ENCODE assay signal across 8 cellular contexts in the genomic region with DNA sequence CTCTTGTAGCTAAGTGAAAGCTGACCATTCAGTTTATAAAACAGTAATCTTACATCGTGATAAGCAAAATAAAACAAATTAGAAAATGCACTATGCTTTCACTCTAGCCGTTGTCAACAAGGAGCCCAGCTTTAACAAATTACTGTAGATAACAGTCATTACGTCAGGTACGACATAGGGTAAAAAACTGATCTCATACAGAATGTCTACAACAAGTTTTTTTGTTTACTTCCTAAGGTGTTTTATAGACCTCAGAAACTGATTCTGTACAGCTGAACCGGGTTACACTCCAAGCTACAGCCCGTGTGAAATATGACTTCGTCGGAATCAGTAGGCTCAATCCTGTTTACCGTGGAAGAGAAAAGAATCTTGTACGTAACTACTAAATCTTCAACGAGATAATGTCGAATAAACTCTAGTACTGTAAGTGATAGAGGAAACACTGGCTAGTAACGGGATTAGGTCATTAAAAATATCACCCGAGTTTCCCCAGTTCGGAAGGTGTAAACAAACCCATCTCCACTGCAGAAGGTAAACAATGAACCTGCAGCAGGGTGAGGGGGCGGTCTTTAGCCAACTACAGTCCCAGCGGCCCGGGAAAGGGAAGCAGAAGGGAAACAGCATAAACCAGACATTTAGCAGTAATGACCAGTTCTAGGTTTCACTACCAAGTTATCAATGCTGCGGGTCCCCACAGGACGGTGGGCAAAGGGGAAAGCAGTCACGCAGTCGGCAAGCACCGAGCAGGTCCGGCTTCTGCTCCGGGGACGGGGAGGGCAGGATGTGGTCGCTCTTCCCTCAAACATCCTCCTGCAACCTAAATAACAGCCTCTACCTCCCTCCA. TPM values are rescaled to one million over a fixed set of nuclear protein-coding genes. Genes with fewer than 3 reads are reported as not detected.
DNase-seq lines count a peak whose midpoint lies in the region; ATAC-seq lines count a peak whose summit lies in the region.

No MANE protein-coding gene starts in this region.

- H3K27me3 Mint-ChIP-seq in activated CD4-positive, alpha-beta memory T cell treated with anti-CD3 and anti-CD28 coated beads for 36 hours = peaks cover 12% of the 10 kb centered on the region

- CTCF ChIA-PET in activated CD4-positive, alpha-beta memory T cell treated with anti-CD3 and anti-CD28 coated beads for 36 hours (lab: Charles Lee) = interaction anchor here (0.8 to 2.9 kb wide), 6 partner anchors 8 to 211 kb away, joined by 3 to 26 read pairs (median 6); no protein-coding TSS in a partner anchor

- peaks cover 31% of the 10 kb centered on the region for H3K4me1 Mint-ChIP-seq in activated CD4-positive, alpha-beta memory T cell treated with anti-CD3 and anti-CD28 coated beads for 36 hours (ENCODE audit: low read depth)

- ATAC-seq in GM18868 (IDR thresholded peaks at IDR 0.05; ENCODE audit: unreplicated experiment) = peak; percentile 35
- peak; percentile 44 for ATAC-seq in HG03095 (IDR thresholded peaks at IDR 0.05; ENCODE audit: unreplicated experiment)

- H3K9me3 Mint-ChIP-seq in activated CD4-positive, alpha-beta memory T cell treated with anti-CD3 and anti-CD28 coated beads for 36 hours = no peaks in the 10 kb centered on the region

- WGBS in mesodermal cell (ENCODE audit: insufficient coverage in 2 of 2), 2 experiments = 0 to 17% methylated on average over 7 to 13 of the region's 27 CpGs

- H3K4me3 ChIP-seq in endocrine pancreas (ENCODE audit: control insufficient read depth, insufficient read depth, low read length) (peak overlapping the region; percentile 94), mesodermal cell (ENCODE audit: extremely low read depth, insufficient read depth, low read length, poor library complexity, severe bottlenecking) (peak overlapping the region; percentile 82)

- POLR2A ChIA-PET in activated CD4-positive, alpha-beta memory T cell treated with anti-CD3 and anti-CD28 coated beads for 36 hours (lab: Charles Lee) = interaction anchor here (0.6 to 1.5 kb wide), 2 partner anchors 11 to 102 kb away, joined by 3 to 5 read pairs; no protein-coding TSS in a partner anchor

- H3K9me3 ChIP-seq in endocrine pancreas (ENCODE audit: control insufficient read depth, low read length) = no peaks in the 10 kb centered on the region
- H3K9me3 ChIP-seq in mesodermal cell (ENCODE audit: control insufficient read depth, low read length) = no peaks in the 10 kb centered on the region

- no peaks in the 10 kb centered on the region for H3K27me3 ChIP-seq in endocrine pancreas (ENCODE audit: control insufficient read depth, insufficient read depth, low read length)

- H3K27ac ChIP-seq in mesodermal cell (ENCODE audit: low read depth, low read length, severe bottlenecking) = peak overlapping the region; percentile 96

- H3K36me3 ChIP-seq in endocrine pancreas (ENCODE audit: control insufficient read depth, insufficient read depth, low read length) (no peaks in the 10 kb centered on the region), mesodermal cell (ENCODE audit: control insufficient read depth, insufficient read depth, low read length) (peaks cover 10% of the 10 kb centered on the region)

- DNase-seq in AG08395 (ENCODE audit: low spot score) (peak; percentile 20), NCI-H526 treated with DMSO at 0.1 percent for 48 hours (lab: John Stamatoyannopoulos, UW) (peak; percentile 91)
- DNase-seq in activated CD4-positive, alpha-beta memory T cell treated with anti-CD3 and anti-CD28 coated beads for 36 hours = peak; percentile 79
- peak; percentile 15 to 24 for DNase-seq in stimulated activated CD8-positive, alpha-beta memory T cell treated with anti-CD3 and anti-CD28 coated beads, Interleukin-15, amount 100 ng/mL, for 4 hours (ENCODE audit: low read depth in 2 of 2)

- peak overlapping the region; percentile 92 for H3K4me3 Mint-ChIP-seq in activated CD4-positive, alpha-beta memory T cell treated with anti-CD3 and anti-CD28 coated beads for 36 hours

- intact Hi-C loops in activated CD4-positive, alpha-beta memory T cell treated with anti-CD3 and anti-CD28 coated beads for 36 hours (cut with micrococcal nuclease) = loop anchor here (1.0 to 10.0 kb wide), 5 partner anchors 11 to 518 kb away; partner anchors contain the start of gene LIFR

- peak overlapping the region; percentile 75 for H3K9ac ChIP-seq in endocrine pancreas (ENCODE audit: control insufficient read depth, insufficient read depth, low read length)

- H3K36me3 Mint-ChIP-seq in activated CD4-positive, alpha-beta memory T cell treated with anti-CD3 and anti-CD28 coated beads for 36 hours = peaks cover 15% of the 10 kb centered on the region

- H3K4me1 ChIP-seq in endocrine pancreas (ENCODE audit: control insufficient read depth, insufficient read depth, low read length) (peaks cover 25% of the 10 kb centered on the region), mesodermal cell (ENCODE audit: control insufficient read depth, insufficient read depth, low read length, poor library complexity, severe bottlenecking) (no peaks in the 10 kb centered on the region)

- peak overlapping the region; percentile 89 for H3K27ac Mint-ChIP-seq in activated CD4-positive, alpha-beta memory T cell treated with anti-CD3 and anti-CD28 coated beads for 36 hours

RNA-seq across cellular contexts. Expression of gene RICTOR, which starts 1.1 kb away (rescaled TPM):
- total RNA-seq in activated CD4-positive, alpha-beta memory T cell treated with anti-CD3 and anti-CD28 coated beads for 36 hours = 10 to 100 TPM; 27.7 to 27.8 TPM
- polyA plus RNA-seq in mesodermal cell (2013, experiment 1 of 2) = 17.0 TPM
- polyA plus RNA-seq in mesodermal cell (2013, experiment 2 of 2) = 16.4 TPM

Comparison
In these comparisons a context has a peak if more than half of its experiments do, and no peak if none do; other contexts are left out.
1. Peak in every context shown above with its lines: DNase-seq, ATAC-seq, H3K4me3 ChIP-seq and H3K27ac ChIP-seq.
2. DNase-seq: peak in every context shown above with its lines; median percentile 91 in NCI-H526 treated with DMSO at 0.1 percent for 48 hours; 79 in activated CD4-positive, alpha-beta memory T cell treated with anti-CD3 and anti-CD28 coated beads for 36 hours; 20 in AG08395; 20 in stimulated activated CD8-positive, alpha-beta memory T cell treated with anti-CD3 and anti-CD28 coated beads, Interleukin-15, amount 100 ng/mL, for 4 hours.